22 cellular contexts compared by ENCODE assay signal in genomic region chr2:207928079-207928478, GRCh38.
DNase-seq lines count a peak whose midpoint lies in the region; ATAC-seq and TF ChIP-seq lines count a peak whose summit lies in the region.
"Had no signal": no experiment of that assay in that cellular context is flagged by ENCODE, and none has a peak within 500 bp of the region (broad histone marks: within the 10 kb centered on the region; RNA-seq: fewer than 3 reads in every experiment).

No MANE protein-coding gene starts in this region.

- H3K4me3 ChIP-seq in mucosa of descending colon, result no peak overlapping the region
- no peak overlapping the region for H3K4me3 ChIP-seq in stomach smooth muscle (ENCODE audit: low read length in 2 of 2)
- H3K4me3 ChIP-seq in aorta (ENCODE audit: low read length in 2 of 2), result no peak overlapping the region
- H3K4me3 ChIP-seq: esophagus muscularis mucosa, smooth muscle cell had no signal

- H3K4me1 ChIP-seq in mucosa of descending colon (ENCODE audit: low read depth) (peaks cover 9% of the 10 kb centered on the region), stomach smooth muscle (ENCODE audit: control insufficient read depth, insufficient read depth, low read length) (peaks cover 13% of the 10 kb centered on the region), aorta (ENCODE audit: control insufficient read depth in 1 of 2, insufficient read depth in 2 of 2, low read length in 2 of 2) (no peaks in the 10 kb centered on the region)
- H3K4me1 ChIP-seq: parathyroid adenoma had no signal

- DNase-seq in HT-29 (ENCODE audit: low spot score) (peak; percentile 55), epidermal melanocyte (ENCODE audit: insufficient read length, low spot score) (peak; percentile 38), mucosa of descending colon (peak in 1 of 3 donors; percentile 48), aorta (no peak)
- DNase-seq in T-helper 2 cell treated with Interferon-gamma antibody and Interleukin-4, amounts not matched to agents 5 μg/mL and 100 μg/mL, for 36 hours (ENCODE audit: low spot score), result no peak
- no peak for DNase-seq in activated CD8-positive, alpha-beta memory T cell treated with anti-CD3 and anti-CD28 coated beads, Interleukin-2, amount 50 U/mL, for 4 hours
- DNase-seq: activated CD4-positive, alpha-beta T cell treated with anti-CD3 and anti-CD28 coated beads, Interleukin-2, amount 50 U/mL, for 4 hours; activated gamma-delta T cell; glutamatergic neuron; KG1; NCI-H1092 treated with DMSO at 0.1 percent for 48 hours; NCI-H2081 treated with DMSO at 0.1 percent for 48 hours; NCI-H526 treated with DMSO at 0.1 percent for 48 hours; SIG-M5; stimulated activated CD4-positive, alpha-beta T cell treated with anti-CD3 and anti-CD28 coated beads, Interleukin-4, amount 100 ng/mL, for 1 hour; stimulated activated naive CD8-positive, alpha-beta T cell treated with anti-CD3 and anti-CD28 coated beads, Interleukin-15, amount 100 ng/mL, for 72 hours had no signal

- H3K27me3 Mint-ChIP-seq in T-helper 2 cell treated with Interferon-gamma antibody and Interleukin-4, amounts not matched to agents 5 μg/mL and 100 μg/mL, for 36 hours (ENCODE audit: low read depth), result no peaks in the 10 kb centered on the region
- H3K27me3 Mint-ChIP-seq: stimulated activated naive CD8-positive, alpha-beta T cell treated with anti-CD3 and anti-CD28 coated beads, Interleukin-15, amount 100 ng/mL, for 72 hours had no signal

- no peak overlapping the region for H3K27ac Mint-ChIP-seq in T-helper 2 cell treated with Interferon-gamma antibody and Interleukin-4, amounts not matched to agents 5 μg/mL and 100 μg/mL, for 36 hours
- H3K27ac Mint-ChIP-seq: stimulated activated naive CD8-positive, alpha-beta T cell treated with anti-CD3 and anti-CD28 coated beads, Interleukin-15, amount 100 ng/mL, for 72 hours; T-helper 1 cell treated with Interleukin-12 subunit alpha and Interleukin-12 subunit beta and Interleukin-4 antibody, amounts not matched to agents 30 μg/mL and 1 μg/mL, for 36 hours had no signal

- H3K4me1 Mint-ChIP-seq in T-helper 2 cell treated with Interferon-gamma antibody and Interleukin-4, amounts not matched to agents 5 μg/mL and 100 μg/mL, for 36 hours (ENCODE audit: low read depth), result no peaks in the 10 kb centered on the region

- intact Hi-C loops in mucosa of descending colon (cut with DNase I, micrococcal nuclease), result no loop called here
- intact Hi-C loops in aorta (cut with DNase I), result no loop called here

- TF ChIP-seq CTCF in mucosa of descending colon (IDR thresholded peaks at IDR 0.05), result no peak

- H3K27ac ChIP-seq in stomach smooth muscle (ENCODE audit: low read length) (peak overlapping the region; percentile 31), aorta (ENCODE audit: low read depth in 1 of 2, low read length in 2 of 2) (no peak overlapping the region)
- H3K27ac ChIP-seq: parathyroid adenoma had no signal

- H3K36me3 Mint-ChIP-seq in T-helper 2 cell treated with Interferon-gamma antibody and Interleukin-4, amounts not matched to agents 5 μg/mL and 100 μg/mL, for 36 hours (ENCODE audit: low read depth), result no peaks in the 10 kb centered on the region

- H3K27me3 ChIP-seq in stomach smooth muscle (ENCODE audit: control insufficient read depth in 1 of 2, insufficient read depth in 2 of 2, low read length in 2 of 2), result no peaks in the 10 kb centered on the region
- no peaks in the 10 kb centered on the region for H3K27me3 ChIP-seq in aorta (ENCODE audit: control insufficient read depth in 1 of 2, insufficient read depth in 2 of 2, low read length in 1 of 2)
- H3K27me3 ChIP-seq: esophagus muscularis mucosa had no signal

- no peak overlapping the region for H3K4me3 Mint-ChIP-seq in T-helper 2 cell treated with Interferon-gamma antibody and Interleukin-4, amounts not matched to agents 5 μg/mL and 100 μg/mL, for 36 hours
- H3K4me3 Mint-ChIP-seq: stimulated activated naive CD8-positive, alpha-beta T cell treated with anti-CD3 and anti-CD28 coated beads, Interleukin-15, amount 100 ng/mL, for 72 hours; T-helper 1 cell treated with Interleukin-12 subunit alpha and Interleukin-12 subunit beta and Interleukin-4 antibody, amounts not matched to agents 30 μg/mL and 1 μg/mL, for 36 hours had no signal

- H3K9ac ChIP-seq in stomach smooth muscle (ENCODE audit: low read length in 2 of 2), result peak overlapping the region in 1 of 2 donors; percentile 35
- H3K9ac ChIP-seq: parathyroid adenoma had no signal

- H3K9me3 ChIP-seq in mucosa of descending colon, result no peaks in the 10 kb centered on the region
- H3K9me3 ChIP-seq in stomach smooth muscle (ENCODE audit: control insufficient read depth in 2 of 2, low read length in 2 of 2), result no peaks in the 10 kb centered on the region
- no peaks in the 10 kb centered on the region for H3K9me3 ChIP-seq in aorta (ENCODE audit: control insufficient read depth, low read length)
- H3K9me3 ChIP-seq: esophagus muscularis mucosa had no signal

- ATAC-seq in mucosa of descending colon (peak; percentile 61), aorta (ENCODE audit: low FRiP score) (no peak)
- ATAC-seq: left lobe of liver; stimulated activated naive CD8-positive, alpha-beta T cell treated with anti-CD3 and anti-CD28 coated beads, Interleukin-15, amount 100 ng/mL, for 72 hours had no signal

- H3K36me3 ChIP-seq in mucosa of descending colon (ENCODE audit: low read depth), result no peaks in the 10 kb centered on the region
- no peaks in the 10 kb centered on the region for H3K36me3 ChIP-seq in stomach smooth muscle (ENCODE audit: control insufficient read depth in 2 of 2, insufficient read depth in 2 of 2, low read length in 2 of 2)
- peaks cover 2 to 3% of the 10 kb centered on the region in 2 donors for H3K36me3 ChIP-seq in aorta (ENCODE audit: control insufficient read depth in 1 of 2, insufficient read depth in 2 of 2, low read length in 1 of 2)

- no peaks in the 10 kb centered on the region for H3K9me3 Mint-ChIP-seq in T-helper 2 cell treated with Interferon-gamma antibody and Interleukin-4, amounts not matched to agents 5 μg/mL and 100 μg/mL, for 36 hours
- H3K9me3 Mint-ChIP-seq: stimulated activated naive CD8-positive, alpha-beta T cell treated with anti-CD3 and anti-CD28 coated beads, Interleukin-15, amount 100 ng/mL, for 72 hours; T-helper 1 cell treated with Interleukin-12 subunit alpha and Interleukin-12 subunit beta and Interleukin-4 antibody, amounts not matched to agents 30 μg/mL and 1 μg/mL, for 36 hours had no signal

Comparison
In these comparisons a context has a peak if more than half of its experiments do, and no peak if none do; other contexts are left out.
1. DNase-seq: peak in HT-29 (single experiment) and epidermal melanocyte (single experiment); none in T-helper 2 cell treated with Interferon-gamma antibody and Interleukin-4, amounts not matched to agents 5 μg/mL and 100 μg/mL, for 36 hours (single experiment), aorta (0 of 2) and activated CD8-positive, alpha-beta memory T cell treated with anti-CD3 and anti-CD28 coated beads, Interleukin-2, amount 50 U/mL, for 4 hours (single experiment).